In genomic region chrX:108439434-108439883, GRCh38 we compare ENCODE assay signal across 8 cellular contexts. TPM values are rescaled to one million over a fixed set of nuclear protein-coding genes. Genes with fewer than 3 reads are reported as not detected.
A peak's percentile ranks its signal among the peaks of the same experiment; 100 is the strongest.
DNase-seq lines count a peak whose midpoint lies in the region; ATAC-seq, FAIRE-seq and TF ChIP-seq lines count a peak whose summit lies in the region.

Gene COL4A5 (plus strand): TSS chrX:108439838. CDS start chrX:108440126, 288 bp downstream.

- no TSS peak for BruUV-seq in A673 (replicated peaks; lab: Mats Ljungman, UMichigan)
- BruUV-seq in HepG2 (replicated peaks; lab: Mats Ljungman, UMichigan) = no TSS peak

- H3K36me3 ChIP-seq in A673 (ENCODE audit: insufficient read depth, low read length, poor library complexity, severe bottlenecking) (no peaks in the 10 kb centered on the region), HepG2 (replicated peaks in 1 of 2; ENCODE audit: control insufficient read depth in 1 of 2, insufficient read depth in 2 of 2, low read length in 2 of 2) (no peaks in the 10 kb centered on the region), subcutaneous abdominal adipose tissue (ENCODE audit: control insufficient read depth in 5 of 5, insufficient read depth in 5 of 5, low read length in 5 of 5) (no peaks in the 10 kb centered on the region)

- POLR2A ChIA-PET in A673 (lab: Charles Lee; ENCODE audit: low non-redundant PET) (no interaction called here), HEK293T (lab: Yijun Ruan, JAX) (interaction anchor here (0.9 to 1.7 kb wide), 3 partner anchors 18 to 134 kb away, joined by 3 to 4 read pairs (median 3); no protein-coding TSS in a partner anchor), HepG2 (lab: Yijun Ruan, JAX) (interaction anchor here (1.0 to 1.2 kb wide), 2 partner anchors 77 to 140 kb away, joined by 3 to 4 read pairs; no protein-coding TSS in a partner anchor)

- peaks cover 0 to 4% of the 10 kb centered on the region in 2 donors for H3K4me1 Mint-ChIP-seq in effector memory CD8-positive, alpha-beta T cell (ENCODE audit: low read depth in 2 of 2)

- H3K9me3 ChIP-seq in A673 (ENCODE audit: low read depth, low read length, poor library complexity, severe bottlenecking) = no peaks in the 10 kb centered on the region
- no peaks in the 10 kb centered on the region for H3K9me3 ChIP-seq in HepG2 (ENCODE audit: low read length)
- H3K9me3 ChIP-seq in subcutaneous abdominal adipose tissue (ENCODE audit: control insufficient read depth in 5 of 5, low read length in 5 of 5) = peaks cover 0 to 1% (median 0%) of the 10 kb centered on the region in 5 donors

- H3K27me3 ChIP-seq in A673 (replicated peaks; ENCODE audit: insufficient read depth, low read depth, low read length, poor library complexity) (peaks cover 59% of the 10 kb centered on the region), HepG2 (ENCODE audit: control insufficient read depth in 1 of 2, insufficient read depth in 2 of 2, low read length in 2 of 2) (no peaks in the 10 kb centered on the region; a peak in 1 of 5 replicates), subcutaneous abdominal adipose tissue (ENCODE audit: control insufficient read depth in 5 of 5, insufficient read depth in 4 of 5, low read length in 5 of 5) (peaks cover 14 to 27% (median 18%) of the 10 kb centered on the region in 5 donors)

- TF ChIP-seq POLR2A in HepG2 (IDR thresholded peaks at IDR 0.05; ENCODE audit: insufficient read depth in 1 of 2, low read depth in 2 of 2, low read length in 2 of 2) = no peak

- in situ Hi-C loops in HepG2 (cut with HindIII; ENCODE audit: extremely low pct_ligation_motif_present, low pct_unique_long_range_greater_than_20kb) = no loop called here

- DNase-seq in A673 (ENCODE audit: low spot score) (peak; percentile 67), HEK293T (ENCODE audit: extremely low spot score) (peak; percentile 71), HepG2 (ENCODE audit: low spot score) (peak; percentile 84), middle frontal gyrus (ENCODE audit: extremely low spot score, low spot score) (no peak)
- DNase-seq in effector memory CD8-positive, alpha-beta T cell = no peak

- CTCF ChIA-PET in A673 (lab: Charles Lee) (no interaction called here), HEK293T (lab: Yijun Ruan, JAX) (no interaction called here), HepG2 (lab: Yijun Ruan, JAX; ENCODE audit: low intra/inter-chr PET ratio, low total read pairs) (no interaction called here)

- H3K4me2 ChIP-seq in HepG2 (ENCODE audit: low read depth, low read length) = peak within 1 kb of the TSS; percentile 92

- no peak within 1 kb of the TSS for H3K27ac Mint-ChIP-seq in effector memory CD8-positive, alpha-beta T cell

- no peaks in the 10 kb centered on the region for H4K20me1 ChIP-seq in HepG2 (ENCODE audit: insufficient read depth, low read length)

- no peaks in the 10 kb centered on the region for H3K4me1 ChIP-seq in A673 (ENCODE audit: insufficient read depth, low read length, poor library complexity, severe bottlenecking)
- H3K4me1 ChIP-seq in HepG2 (ENCODE audit: insufficient read depth, low read length) = peaks cover 17% of the 10 kb centered on the region; the same call in 1 of the 2 replicates
- peaks cover 0 to 17% (median 5%) of the 10 kb centered on the region in 5 donors for H3K4me1 ChIP-seq in subcutaneous abdominal adipose tissue (ENCODE audit: control insufficient read depth in 5 of 5, insufficient read depth in 5 of 5, low read length in 5 of 5)

- intact Hi-C loops in A673 (cut with micrococcal nuclease; ENCODE audit: unreplicated experiment) (no loop called here), HepG2 (cut with micrococcal nuclease; ENCODE audit: unreplicated experiment) (loop anchor here (5.0 to 10.0 kb wide), 4 partner anchors 78 to 195 kb away; no protein-coding TSS in a partner anchor)

- no peaks in the 10 kb centered on the region for H3K9me3 Mint-ChIP-seq in effector memory CD8-positive, alpha-beta T cell

- peaks cover 5 to 28% of the 10 kb centered on the region in 2 donors for H3K27me3 Mint-ChIP-seq in effector memory CD8-positive, alpha-beta T cell

- WGBS in HepG2 (ENCODE audit: low lambda C conversion rate) = 2% methylated on average over 10 of the region's 12 CpGs

- H3K79me2 ChIP-seq in HepG2 (ENCODE audit: insufficient read depth, low read length) = peaks cover 19% of the 10 kb centered on the region

- TF ChIP-seq EP300 in HepG2 (IDR thresholded peaks at IDR 0.05; ENCODE audit: low read depth in 2 of 2, low read length in 2 of 2) (no peak), HepG2 (CRISPR knock-in tag; IDR thresholded peaks at IDR 0.05; ENCODE audit: borderline replicate concordance) (no peak)

- TF ChIP-seq CTCF in A673 (conservative IDR thresholded peaks at IDR 0.05; ENCODE audit: low read depth, low read length) (no peak), HepG2 (CRISPR knock-in tag; IDR thresholded peaks at IDR 0.05) (no peak)

- TF ChIP-seq RAD21 in HepG2 (CRISPR knock-in tag; IDR thresholded peaks at IDR 0.05) = no peak

- no peak for FAIRE-seq in HepG2 (lab: Jason Lieb, UNC)

- no peak for ATAC-seq in effector memory CD8-positive, alpha-beta T cell (replicated peaks)
- peak; percentile 80 for ATAC-seq in HepG2
- ATAC-seq in HG02885 (IDR thresholded peaks at IDR 0.05; ENCODE audit: poor library complexity, unreplicated experiment) = no peak

- peak within 1 kb of the TSS; percentile 29 to 67 for H3K4me3 Mint-ChIP-seq in effector memory CD8-positive, alpha-beta T cell

- H3K4me3 ChIP-seq in A673 (ENCODE audit: low read depth, low read length, poor library complexity, severe bottlenecking) (peak within 1 kb of the TSS; percentile 33), HepG2 (replicated peaks in 1 of 3; ENCODE audit: insufficient read depth in 1 of 3, low read depth in 2 of 3, low read length in 3 of 3) (peak within 1 kb of the TSS; percentile 69 to 77 (median 72)), subcutaneous abdominal adipose tissue (ENCODE audit: low read depth in 1 of 5, low read length in 5 of 5) (peak within 1 kb of the TSS; percentile 47 to 77 (median 55))

- H3K27ac ChIP-seq in A673 (ENCODE audit: low read depth, low read length, poor library complexity, severe bottlenecking) (no peak within 1 kb of the TSS), HepG2 (ENCODE audit: extremely low read length, insufficient read depth, low read length) (peak within 1 kb of the TSS; percentile 69), subcutaneous abdominal adipose tissue (ENCODE audit: low read depth, low read length) (no peak within 1 kb of the TSS)

- H3K36me3 Mint-ChIP-seq in effector memory CD8-positive, alpha-beta T cell (ENCODE audit: insufficient read depth) = no peaks in the 10 kb centered on the region

- H2AFZ ChIP-seq in HepG2 (ENCODE audit: low read length) = peak within 1 kb of the TSS; percentile 83

- peak within 1 kb of the TSS; percentile 75 for H3K9ac ChIP-seq in HepG2 (ENCODE audit: insufficient read depth, low read depth, low read length)
- H3K9ac ChIP-seq in subcutaneous abdominal adipose tissue (ENCODE audit: low read length in 5 of 5) = peak within 1 kb of the TSS in 2 of 5 donors; percentile 6 to 62

TF ChIP-seq in HEK293T, 16 proteins besides CTCF, POLR2A, EP300 and RAD21:
- TF ChIP-seq SP1 (IDR thresholded peaks at IDR 0.05) (no peak), L3MBTL2 (conservative IDR thresholded peaks at IDR 0.05) (peak; percentile 71)

TF ChIP-seq in PFSK-1, 5 proteins besides CTCF, POLR2A, EP300 and RAD21 (continues in another document):
- 0 out of 2 replicates have a peak, but pooled peaks have one; percentile 29 for TF ChIP-seq POLR2AphosphoS5 (IDR thresholded peaks at IDR 0.05; ENCODE audit: low read depth, low read length)
- TF ChIP-seq FOXP2 (optimal IDR thresholded peaks at IDR 0.05; ENCODE audit: borderline replicate concordance, extremely low read depth, extremely low read length, insufficient read depth) = no peak

TF ChIP-seq in HepG2, 621 proteins besides CTCF, POLR2A, EP300 and RAD21 (continues in another document):
- TF ChIP-seq TAF1 (CRISPR knock-in tag; IDR thresholded peaks at IDR 0.05) (peak; percentile 35; the same call in 1 of the 2 replicates), U2AF2 (IDR thresholded peaks at IDR 0.05; ENCODE audit: low read depth, low read length) (no peak), RNF2 (conservative IDR thresholded peaks at IDR 0.05; ENCODE audit: low read depth) (no peak), ZNF557 (CRISPR knock-in tag; IDR thresholded peaks at IDR 0.05) (no peak), ETV6 (CRISPR knock-in tag; conservative IDR thresholded peaks at IDR 0.05) (no peak)

RNA-seq across cellular contexts. Expression of gene COL4A5, which starts in this region (rescaled TPM):
- total RNA-seq in A673 (2021) (0.60 and 0.96 TPM in 2 replicates), HepG2 (2016; rRNA removed; fragmentation: Illumina TruSeq; extraction: Trizol) (11.9 and 39.5 TPM in 2 replicates)
- polyA plus RNA-seq in PFSK-1 (2012; ENCODE audit: insufficient read length, low read depth) = 7.9 TPM
- 2.5 and 3.4 TPM in 2 replicates for total RNA-seq in HepG2 (2016; cell fraction: cytosol; rRNA removed; fragmentation: Illumina TruSeq; extraction: Trizol; ENCODE audit: low read depth)
- 12.2 and 38.9 TPM in 2 replicates for total RNA-seq in HepG2 (2016; cell fraction: insoluble cytoplasmic fraction; rRNA removed; fragmentation: Illumina TruSeq; extraction: Trizol)
- 3.4 and 3.8 TPM in 2 replicates for total RNA-seq in HepG2 (2016; cell fraction: membrane; rRNA removed; fragmentation: Illumina TruSeq; extraction: Trizol)
- total RNA-seq in HepG2 (2016; cell fraction: nucleus; rRNA removed; fragmentation: Illumina TruSeq; extraction: Trizol) = 76.8 and 85.6 TPM in 2 replicates
- 45.5 and 56.1 TPM in 2 replicates for polyA plus RNA-seq in HepG2 (2011; rRNA removed)
- 21.1 and 26.2 TPM in 2 replicates for polyA plus RNA-seq in HepG2 (2011; cell fraction: cytosol; rRNA removed)
- polyA plus RNA-seq in HepG2 (2011; cell fraction: nucleus; rRNA removed) = 184 and 189 TPM in 2 replicates
- polyA plus RNA-seq in HepG2 (2012) = 30.2 and 35.5 TPM in 2 replicates
- polyA plus RNA-seq in HepG2 (2016; cell fraction: cytosol; fragmentation: Illumina TruSeq; extraction: Trizol; ENCODE audit: low read depth) = 1.0 and 1.3 TPM in 2 replicates
- 8.9 and 10.2 TPM in 2 replicates for polyA plus RNA-seq in HepG2 (2016; cell fraction: insoluble cytoplasmic fraction; fragmentation: Illumina TruSeq; extraction: Trizol; ENCODE audit: low read depth)
- 1.7 and 2.0 TPM in 2 replicates for polyA plus RNA-seq in HepG2 (2016; cell fraction: membrane; fragmentation: Illumina TruSeq; extraction: Trizol; ENCODE audit: low read depth)
- polyA plus RNA-seq in HepG2 (2016; cell fraction: nucleus; fragmentation: Illumina TruSeq; extraction: Trizol; ENCODE audit: insufficient read depth, low read depth) = 80.2 and 86.9 TPM in 2 replicates
- polyA minus RNA-seq in HepG2 (2011; rRNA and poly(A)+ RNA removed; ENCODE audit: low replicate concordance) = 46.1 and 140 TPM in 2 replicates
- polyA minus RNA-seq in HepG2 (2011; cell fraction: cytosol; rRNA and poly(A)+ RNA removed) = 9.9 and 14.3 TPM in 2 replicates
- polyA minus RNA-seq in HepG2 (2011; cell fraction: nucleus; rRNA and poly(A)+ RNA removed) = 77.4 and 88.1 TPM in 2 replicates

Comparison
In these comparisons a context has a peak if more than half of its experiments do, and no peak if none do; other contexts are left out.
1. Peak in DNase-seq and H3K4me3 ChIP-seq in A673; RNA of the gene not detected or under 1 TPM.
2. DNase-seq: peak in HEK293T (single experiment) and HepG2 (single experiment); none in effector memory CD8-positive, alpha-beta T cell (0 of 3) and middle frontal gyrus (single experiment).
3. Peak in every context shown above with its lines, with median percentiles within 50 percentile points of each other: H3K4me3 ChIP-seq.